Comparison of ENCODE assay signal across 2 cellular contexts in genomic region chr17:59545942-59546341, GRCh38.
TF ChIP-seq lines count a peak whose summit lies in the region.

No MANE protein-coding gene starts in this region.

TF ChIP-seq in SK-N-SH treated with all-trans-retinoic acid at 6 μM for 48 hours, 23 proteins besides CTCF, POLR2A, EP300 and RAD21 (continued from another document):
- TF ChIP-seq, protein P1, sequence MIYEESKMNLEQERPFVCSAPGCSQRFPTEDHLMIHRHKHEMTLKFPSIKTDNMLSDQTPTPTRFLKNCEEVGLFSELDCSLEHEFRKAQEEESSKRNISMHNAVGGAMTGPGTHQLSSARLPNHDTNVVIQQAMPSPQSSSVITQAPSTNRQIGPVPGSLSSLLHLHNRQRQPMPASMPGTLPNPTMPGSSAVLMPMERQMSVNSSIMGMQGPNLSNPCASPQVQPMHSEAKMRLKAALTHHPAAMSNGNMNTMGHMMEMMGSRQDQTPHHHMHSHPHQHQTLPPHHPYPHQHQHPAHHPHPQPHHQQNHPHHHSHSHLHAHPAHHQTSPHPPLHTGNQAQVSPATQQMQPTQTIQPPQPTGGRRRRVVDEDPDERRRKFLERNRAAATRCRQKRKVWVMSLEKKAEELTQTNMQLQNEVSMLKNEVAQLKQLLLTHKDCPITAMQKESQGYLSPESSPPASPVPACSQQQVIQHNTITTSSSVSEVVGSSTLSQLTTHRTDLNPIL (CRISPR knock-in tag; IDR thresholded peaks at IDR 0.05; ENCODE audit: low read depth) = 0 out of 2 replicates have a peak, but pooled peaks have one; percentile 45
- TF ChIP-seq ZNF565 (CRISPR knock-in tag; conservative IDR thresholded peaks at IDR 0.05; ENCODE audit: low read depth) = peak; percentile 33; the same call in 1 of the 2 replicates

TF ChIP-seq in SK-N-SH, 30 proteins besides CTCF, POLR2A, EP300 and RAD21 (continued from another document):
- TF ChIP-seq, protein P2, sequence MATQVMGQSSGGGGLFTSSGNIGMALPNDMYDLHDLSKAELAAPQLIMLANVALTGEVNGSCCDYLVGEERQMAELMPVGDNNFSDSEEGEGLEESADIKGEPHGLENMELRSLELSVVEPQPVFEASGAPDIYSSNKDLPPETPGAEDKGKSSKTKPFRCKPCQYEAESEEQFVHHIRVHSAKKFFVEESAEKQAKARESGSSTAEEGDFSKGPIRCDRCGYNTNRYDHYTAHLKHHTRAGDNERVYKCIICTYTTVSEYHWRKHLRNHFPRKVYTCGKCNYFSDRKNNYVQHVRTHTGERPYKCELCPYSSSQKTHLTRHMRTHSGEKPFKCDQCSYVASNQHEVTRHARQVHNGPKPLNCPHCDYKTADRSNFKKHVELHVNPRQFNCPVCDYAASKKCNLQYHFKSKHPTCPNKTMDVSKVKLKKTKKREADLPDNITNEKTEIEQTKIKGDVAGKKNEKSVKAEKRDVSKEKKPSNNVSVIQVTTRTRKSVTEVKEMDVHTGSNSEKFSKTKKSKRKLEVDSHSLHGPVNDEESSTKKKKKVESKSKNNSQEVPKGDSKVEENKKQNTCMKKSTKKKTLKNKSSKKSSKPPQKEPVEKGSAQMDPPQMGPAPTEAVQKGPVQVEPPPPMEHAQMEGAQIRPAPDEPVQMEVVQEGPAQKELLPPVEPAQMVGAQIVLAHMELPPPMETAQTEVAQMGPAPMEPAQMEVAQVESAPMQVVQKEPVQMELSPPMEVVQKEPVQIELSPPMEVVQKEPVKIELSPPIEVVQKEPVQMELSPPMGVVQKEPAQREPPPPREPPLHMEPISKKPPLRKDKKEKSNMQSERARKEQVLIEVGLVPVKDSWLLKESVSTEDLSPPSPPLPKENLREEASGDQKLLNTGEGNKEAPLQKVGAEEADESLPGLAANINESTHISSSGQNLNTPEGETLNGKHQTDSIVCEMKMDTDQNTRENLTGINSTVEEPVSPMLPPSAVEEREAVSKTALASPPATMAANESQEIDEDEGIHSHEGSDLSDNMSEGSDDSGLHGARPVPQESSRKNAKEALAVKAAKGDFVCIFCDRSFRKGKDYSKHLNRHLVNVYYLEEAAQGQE (IDR thresholded peaks at IDR 0.05; ENCODE audit: low read depth, low read length) = no peak
- TF ChIP-seq FOSL2 (IDR thresholded peaks at IDR 0.05; ENCODE audit: borderline replicate concordance, low read depth) (no peak), JUND (IDR thresholded peaks at IDR 0.05) (no peak), YY1 (IDR thresholded peaks at IDR 0.05; ENCODE audit: low read depth) (no peak), MAX (IDR thresholded peaks at IDR 0.05; ENCODE audit: low read depth) (no peak), RCOR1 (IDR thresholded peaks at IDR 0.05; ENCODE audit: low read length) (no peak), MEF2A (IDR thresholded peaks at IDR 0.05; ENCODE audit: borderline replicate concordance, low read depth) (no peak), NRF1 (IDR thresholded peaks at IDR 0.05; ENCODE audit: low read depth, low read length) (no peak), ZBTB33 (IDR thresholded peaks at IDR 0.05; ENCODE audit: borderline replicate concordance, low read depth) (no peak), FOXJ3 (CRISPR knock-in tag; IDR thresholded peaks at IDR 0.05) (no peak), USF1 (IDR thresholded peaks at IDR 0.05; ENCODE audit: borderline replicate concordance, low read depth) (no peak), TCF12 (IDR thresholded peaks at IDR 0.05) (no peak)
- TF ChIP-seq, protein P3, sequence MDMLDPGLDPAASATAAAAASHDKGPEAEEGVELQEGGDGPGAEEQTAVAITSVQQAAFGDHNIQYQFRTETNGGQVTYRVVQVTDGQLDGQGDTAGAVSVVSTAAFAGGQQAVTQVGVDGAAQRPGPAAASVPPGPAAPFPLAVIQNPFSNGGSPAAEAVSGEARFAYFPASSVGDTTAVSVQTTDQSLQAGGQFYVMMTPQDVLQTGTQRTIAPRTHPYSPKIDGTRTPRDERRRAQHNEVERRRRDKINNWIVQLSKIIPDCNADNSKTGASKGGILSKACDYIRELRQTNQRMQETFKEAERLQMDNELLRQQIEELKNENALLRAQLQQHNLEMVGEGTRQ (IDR thresholded peaks at IDR 0.05; ENCODE audit: borderline replicate concordance, low read depth, low read length) = no peak
- TF ChIP-seq, protein P4, sequence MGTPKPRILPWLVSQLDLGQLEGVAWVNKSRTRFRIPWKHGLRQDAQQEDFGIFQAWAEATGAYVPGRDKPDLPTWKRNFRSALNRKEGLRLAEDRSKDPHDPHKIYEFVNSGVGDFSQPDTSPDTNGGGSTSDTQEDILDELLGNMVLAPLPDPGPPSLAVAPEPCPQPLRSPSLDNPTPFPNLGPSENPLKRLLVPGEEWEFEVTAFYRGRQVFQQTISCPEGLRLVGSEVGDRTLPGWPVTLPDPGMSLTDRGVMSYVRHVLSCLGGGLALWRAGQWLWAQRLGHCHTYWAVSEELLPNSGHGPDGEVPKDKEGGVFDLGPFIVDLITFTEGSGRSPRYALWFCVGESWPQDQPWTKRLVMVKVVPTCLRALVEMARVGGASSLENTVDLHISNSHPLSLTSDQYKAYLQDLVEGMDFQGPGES (IDR thresholded peaks at IDR 0.05; ENCODE audit: low read depth, low read length) = no peak
